Comparison of ENCODE assay signal across 1 cellular context in genomic region chr6:33420493-33421343, GRCh38.
TF ChIP-seq lines count a peak whose summit lies in the region.

No MANE protein-coding gene starts in this region.

TF ChIP-seq in K562, 482 proteins besides CTCF, POLR2A, EP300 and RAD21 (continued from another document and continues in another):
- peak; percentile 92 for TF ChIP-seq ZBTB40 (IDR thresholded peaks at IDR 0.05)
- no peak for TF ChIP-seq ZBTB40 (CRISPR knock-in tag; IDR thresholded peaks at IDR 0.05)
- TF ChIP-seq HDAC1 (IDR thresholded peaks at IDR 0.05): peak in 1 of 2 experiments; percentile 54; a peak in 1 of 4 replicates
- no peak for TF ChIP-seq TSC22D4 (tag; IDR thresholded peaks at IDR 0.05)
- TF ChIP-seq ATF4 (CRISPR knock-in tag; IDR thresholded peaks at IDR 0.05): no peak
- TF ChIP-seq TFAM (CRISPR knock-in tag; conservative IDR thresholded peaks at IDR 0.05): no peak
- TF ChIP-seq CC2D1A (IDR thresholded peaks at IDR 0.05): 0 out of 2 replicates have a peak, but pooled peaks have one; percentile 14
- no peak for TF ChIP-seq ETV6 (IDR thresholded peaks at IDR 0.05; ENCODE audit: borderline replicate concordance in 1 of 2, low read depth in 2 of 2, low read length in 1 of 2)
- no peak for TF ChIP-seq ETV6 (CRISPR knock-in tag; IDR thresholded peaks at IDR 0.05; ENCODE audit: borderline replicate concordance)
- TF ChIP-seq ZNF766 (CRISPR knock-in tag; conservative IDR thresholded peaks at IDR 0.05): no peak
- TF ChIP-seq GTF2F1 (IDR thresholded peaks at IDR 0.05; ENCODE audit: low read depth, low read length): no peak
- TF ChIP-seq ZBTB43 (CRISPR knock-in tag; IDR thresholded peaks at IDR 0.05): no peak
- TF ChIP-seq MTA3 (IDR thresholded peaks at IDR 0.05; ENCODE audit: borderline replicate concordance): no peak
- no peak for TF ChIP-seq L3MBTL2 (IDR thresholded peaks at IDR 0.05)
- TF ChIP-seq, protein P1, sequence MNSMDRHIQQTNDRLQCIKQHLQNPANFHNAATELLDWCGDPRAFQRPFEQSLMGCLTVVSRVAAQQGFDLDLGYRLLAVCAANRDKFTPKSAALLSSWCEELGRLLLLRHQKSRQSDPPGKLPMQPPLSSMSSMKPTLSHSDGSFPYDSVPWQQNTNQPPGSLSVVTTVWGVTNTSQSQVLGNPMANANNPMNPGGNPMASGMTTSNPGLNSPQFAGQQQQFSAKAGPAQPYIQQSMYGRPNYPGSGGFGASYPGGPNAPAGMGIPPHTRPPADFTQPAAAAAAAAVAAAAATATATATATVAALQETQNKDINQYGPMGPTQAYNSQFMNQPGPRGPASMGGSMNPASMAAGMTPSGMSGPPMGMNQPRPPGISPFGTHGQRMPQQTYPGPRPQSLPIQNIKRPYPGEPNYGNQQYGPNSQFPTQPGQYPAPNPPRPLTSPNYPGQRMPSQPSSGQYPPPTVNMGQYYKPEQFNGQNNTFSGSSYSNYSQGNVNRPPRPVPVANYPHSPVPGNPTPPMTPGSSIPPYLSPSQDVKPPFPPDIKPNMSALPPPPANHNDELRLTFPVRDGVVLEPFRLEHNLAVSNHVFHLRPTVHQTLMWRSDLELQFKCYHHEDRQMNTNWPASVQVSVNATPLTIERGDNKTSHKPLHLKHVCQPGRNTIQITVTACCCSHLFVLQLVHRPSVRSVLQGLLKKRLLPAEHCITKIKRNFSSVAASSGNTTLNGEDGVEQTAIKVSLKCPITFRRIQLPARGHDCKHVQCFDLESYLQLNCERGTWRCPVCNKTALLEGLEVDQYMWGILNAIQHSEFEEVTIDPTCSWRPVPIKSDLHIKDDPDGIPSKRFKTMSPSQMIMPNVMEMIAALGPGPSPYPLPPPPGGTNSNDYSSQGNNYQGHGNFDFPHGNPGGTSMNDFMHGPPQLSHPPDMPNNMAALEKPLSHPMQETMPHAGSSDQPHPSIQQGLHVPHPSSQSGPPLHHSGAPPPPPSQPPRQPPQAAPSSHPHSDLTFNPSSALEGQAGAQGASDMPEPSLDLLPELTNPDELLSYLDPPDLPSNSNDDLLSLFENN (IDR thresholded peaks at IDR 0.05; ENCODE audit: low read depth in 2 of 2, low read length in 2 of 2): no peak
- no peak for TF ChIP-seq NR3C1 (CRISPR knock-in tag; IDR thresholded peaks at IDR 0.05)
- TF ChIP-seq HDGF (IDR thresholded peaks at IDR 0.05): no peak
- no peak for TF ChIP-seq ZNF121 (CRISPR knock-in tag; conservative IDR thresholded peaks at IDR 0.05)
- no peak for TF ChIP-seq ZNF444 (CRISPR knock-in tag; IDR thresholded peaks at IDR 0.05)
- TF ChIP-seq KLF10 (CRISPR knock-in tag; IDR thresholded peaks at IDR 0.05): no peak
- TF ChIP-seq ZNF143 (CRISPR knock-in tag; IDR thresholded peaks at IDR 0.05): no peak
- no peak for TF ChIP-seq SMAD3 (CRISPR knock-in tag; conservative IDR thresholded peaks at IDR 0.05)
- no peak for TF ChIP-seq NR4A1 (CRISPR knock-in tag; IDR thresholded peaks at IDR 0.05)
- no peak for TF ChIP-seq NR4A1 (tag; IDR thresholded peaks at IDR 0.05)
- TF ChIP-seq ZNF589 (CRISPR knock-in tag; IDR thresholded peaks at IDR 0.05; ENCODE audit: low read depth): no peak
- no peak for TF ChIP-seq ZNF75A (CRISPR knock-in tag; IDR thresholded peaks at IDR 0.05)
- TF ChIP-seq, protein P2, sequence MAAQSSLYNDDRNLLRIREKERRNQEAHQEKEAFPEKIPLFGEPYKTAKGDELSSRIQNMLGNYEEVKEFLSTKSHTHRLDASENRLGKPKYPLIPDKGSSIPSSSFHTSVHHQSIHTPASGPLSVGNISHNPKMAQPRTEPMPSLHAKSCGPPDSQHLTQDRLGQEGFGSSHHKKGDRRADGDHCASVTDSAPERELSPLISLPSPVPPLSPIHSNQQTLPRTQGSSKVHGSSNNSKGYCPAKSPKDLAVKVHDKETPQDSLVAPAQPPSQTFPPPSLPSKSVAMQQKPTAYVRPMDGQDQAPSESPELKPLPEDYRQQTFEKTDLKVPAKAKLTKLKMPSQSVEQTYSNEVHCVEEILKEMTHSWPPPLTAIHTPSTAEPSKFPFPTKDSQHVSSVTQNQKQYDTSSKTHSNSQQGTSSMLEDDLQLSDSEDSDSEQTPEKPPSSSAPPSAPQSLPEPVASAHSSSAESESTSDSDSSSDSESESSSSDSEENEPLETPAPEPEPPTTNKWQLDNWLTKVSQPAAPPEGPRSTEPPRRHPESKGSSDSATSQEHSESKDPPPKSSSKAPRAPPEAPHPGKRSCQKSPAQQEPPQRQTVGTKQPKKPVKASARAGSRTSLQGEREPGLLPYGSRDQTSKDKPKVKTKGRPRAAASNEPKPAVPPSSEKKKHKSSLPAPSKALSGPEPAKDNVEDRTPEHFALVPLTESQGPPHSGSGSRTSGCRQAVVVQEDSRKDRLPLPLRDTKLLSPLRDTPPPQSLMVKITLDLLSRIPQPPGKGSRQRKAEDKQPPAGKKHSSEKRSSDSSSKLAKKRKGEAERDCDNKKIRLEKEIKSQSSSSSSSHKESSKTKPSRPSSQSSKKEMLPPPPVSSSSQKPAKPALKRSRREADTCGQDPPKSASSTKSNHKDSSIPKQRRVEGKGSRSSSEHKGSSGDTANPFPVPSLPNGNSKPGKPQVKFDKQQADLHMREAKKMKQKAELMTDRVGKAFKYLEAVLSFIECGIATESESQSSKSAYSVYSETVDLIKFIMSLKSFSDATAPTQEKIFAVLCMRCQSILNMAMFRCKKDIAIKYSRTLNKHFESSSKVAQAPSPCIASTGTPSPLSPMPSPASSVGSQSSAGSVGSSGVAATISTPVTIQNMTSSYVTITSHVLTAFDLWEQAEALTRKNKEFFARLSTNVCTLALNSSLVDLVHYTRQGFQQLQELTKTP (IDR thresholded peaks at IDR 0.05; ENCODE audit: low read depth in 1 of 2, partially characterized antibody in 2 of 2): peak; percentile 43 to 77
- TF ChIP-seq, protein P3, sequence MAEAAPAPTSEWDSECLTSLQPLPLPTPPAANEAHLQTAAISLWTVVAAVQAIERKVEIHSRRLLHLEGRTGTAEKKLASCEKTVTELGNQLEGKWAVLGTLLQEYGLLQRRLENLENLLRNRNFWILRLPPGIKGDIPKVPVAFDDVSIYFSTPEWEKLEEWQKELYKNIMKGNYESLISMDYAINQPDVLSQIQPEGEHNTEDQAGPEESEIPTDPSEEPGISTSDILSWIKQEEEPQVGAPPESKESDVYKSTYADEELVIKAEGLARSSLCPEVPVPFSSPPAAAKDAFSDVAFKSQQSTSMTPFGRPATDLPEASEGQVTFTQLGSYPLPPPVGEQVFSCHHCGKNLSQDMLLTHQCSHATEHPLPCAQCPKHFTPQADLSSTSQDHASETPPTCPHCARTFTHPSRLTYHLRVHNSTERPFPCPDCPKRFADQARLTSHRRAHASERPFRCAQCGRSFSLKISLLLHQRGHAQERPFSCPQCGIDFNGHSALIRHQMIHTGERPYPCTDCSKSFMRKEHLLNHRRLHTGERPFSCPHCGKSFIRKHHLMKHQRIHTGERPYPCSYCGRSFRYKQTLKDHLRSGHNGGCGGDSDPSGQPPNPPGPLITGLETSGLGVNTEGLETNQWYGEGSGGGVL (CRISPR knock-in tag; IDR thresholded peaks at IDR 0.05): no peak
- TF ChIP-seq SETDB1 (IDR thresholded peaks at IDR 0.05; ENCODE audit: low read length): no peak
- no peak for TF ChIP-seq NRF1 (conservative IDR thresholded peaks at IDR 0.05 in 1 of 2, IDR thresholded peaks at IDR 0.05 in 1 of 2)
- TF ChIP-seq NBN (IDR thresholded peaks at IDR 0.05; ENCODE audit: low read depth): peak; percentile 83
- TF ChIP-seq ARNT (IDR thresholded peaks at IDR 0.05): peak; percentile 66 to 80; a peak in 2 of 4 replicates
- no peak for TF ChIP-seq TCF7 (IDR thresholded peaks at IDR 0.05; ENCODE audit: borderline replicate concordance)
- TF ChIP-seq ZBTB9 (CRISPR knock-in tag; IDR thresholded peaks at IDR 0.05): no peak
- no peak for TF ChIP-seq IFI16 (CRISPR knock-in tag; IDR thresholded peaks at IDR 0.05)
